9 cellular contexts compared by ENCODE assay signal in the genomic region with DNA sequence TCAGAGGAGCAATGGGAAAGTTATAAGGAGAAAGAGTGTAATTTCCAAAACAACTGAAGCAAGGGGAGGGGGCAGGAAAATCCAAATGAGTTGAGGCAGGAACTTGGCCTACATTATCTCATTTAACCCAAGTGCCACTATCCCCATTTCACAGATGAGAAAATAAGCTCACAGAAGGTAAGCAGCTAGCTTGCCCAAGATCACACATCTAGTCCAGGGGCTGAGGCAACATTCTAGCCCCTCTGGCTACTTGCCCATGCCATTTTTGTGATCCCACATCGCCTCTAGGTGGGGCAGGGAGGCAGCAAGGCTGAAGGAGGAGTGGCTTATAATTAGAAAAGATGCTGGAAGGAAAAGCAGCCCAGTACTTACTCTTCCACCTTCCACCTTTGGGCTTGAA. TPM values are rescaled to one million over a fixed set of nuclear protein-coding genes. Genes with fewer than 3 reads are reported as not detected.
A peak's percentile ranks its signal among the peaks of the same experiment; 100 is the strongest.
DNase-seq lines count a peak whose midpoint lies in the region; ATAC-seq and TF ChIP-seq lines count a peak whose summit lies in the region.
"Had no signal": no experiment of that assay in that cellular context is flagged by ENCODE, and none has a peak within 500 bp of the region (broad histone marks: within the 10 kb centered on the region; RNA-seq: fewer than 3 reads in every experiment).

No MANE protein-coding gene starts in this region.

- no peak overlapping the region for H3K9ac ChIP-seq in endodermal cell (ENCODE audit: extremely low read depth, low read length, poor library complexity, severe bottlenecking)

- no peaks in the 10 kb centered on the region for H3K9me3 ChIP-seq in endodermal cell (ENCODE audit: control insufficient read depth, low read length)
- H3K9me3 ChIP-seq: heart right ventricle had no signal

- H3K27me3 Mint-ChIP-seq in endodermal cell (ENCODE audit: insufficient read depth), result no peaks in the 10 kb centered on the region

- peaks cover 7% of the 10 kb centered on the region for H3K4me1 ChIP-seq in endodermal cell (ENCODE audit: control insufficient read depth, insufficient read depth, low read length)

- 27 to 33% methylated on average over 1 of the region's 1 CpG for WGBS in endodermal cell (ENCODE audit: insufficient coverage in 1 of 2, insufficient read length in 1 of 2), 2 experiments

- intact Hi-C loops in dorsolateral prefrontal cortex (cut with DNase I), result loop anchor here (5.0 kb wide), 2 partner anchors 39 to 91 kb away; a partner anchor contains a TSS

- H3K9me3 Mint-ChIP-seq in endodermal cell, result no peaks in the 10 kb centered on the region

- no peaks in the 10 kb centered on the region for H3K36me3 ChIP-seq in GM06990 (ENCODE audit: control insufficient read depth, insufficient read depth, low read length)
- peaks cover 9% of the 10 kb centered on the region for H3K36me3 ChIP-seq in endodermal cell (ENCODE audit: control insufficient read depth, insufficient read depth, low read length)

- no peak overlapping the region for H3K27ac ChIP-seq in endodermal cell (ENCODE audit: low read depth, low read length)
- peak overlapping the region in 8 of 59 donors; percentile 8 to 99 (median 32) for H3K27ac ChIP-seq in dorsolateral prefrontal cortex
- H3K27ac ChIP-seq: heart right ventricle had no signal

- H3K4me1 Mint-ChIP-seq in endodermal cell, result peaks cover 39% of the 10 kb centered on the region

- peak; percentile 24 for DNase-seq in AG10803 (ENCODE audit: low read depth)
- no peak for DNase-seq in GM06990 (ENCODE audit: extremely low read depth, insufficient read length)
- DNase-seq in NCI-H345 treated with DMSO at 0.1 percent for 48 hours (lab: John Stamatoyannopoulos, UW; ENCODE audit: unreplicated experiment), result peak; percentile 5
- DNase-seq in endodermal cell, result peak; percentile 88
- DNase-seq in dorsolateral prefrontal cortex, result no peak
- no peak for DNase-seq in nucleus accumbens (lab: John Stamatoyannopoulos, UW)
- DNase-seq in NOMO-1 (lab: John Stamatoyannopoulos, UW; ENCODE audit: unreplicated experiment in 2 of 2), result no peak
- DNase-seq: heart right ventricle had no signal

- peaks cover 15% of the 10 kb centered on the region for H3K36me3 Mint-ChIP-seq in endodermal cell (ENCODE audit: low read depth)

- TF ChIP-seq CTCF in AG10803 (conservative IDR thresholded peaks at IDR 0.05; ENCODE audit: low read length) (no peak; the same call in 1 of the 2 replicates), GM06990 (IDR thresholded peaks at IDR 0.05; ENCODE audit: insufficient read depth, low read length, poor library complexity, severe bottlenecking) (peak; percentile 42), endodermal cell (conservative IDR thresholded peaks at IDR 0.05) (peak; percentile 72), dorsolateral prefrontal cortex (IDR thresholded peaks at IDR 0.05 in 54 of 56, conservative IDR thresholded peaks at IDR 0.05 in 2 of 56; ENCODE audit: low read depth in 1 of 56, partially characterized antibody in 56 of 56) (no peak)

- peak overlapping the region; percentile 75 for H3K27ac Mint-ChIP-seq in endodermal cell

- ATAC-seq in HG03135 (IDR thresholded peaks at IDR 0.05; ENCODE audit: unreplicated experiment), result no peak
- ATAC-seq: heart right ventricle had no signal

- no peak overlapping the region for H3K4me3 Mint-ChIP-seq in endodermal cell

- no peak overlapping the region for H3K4me3 ChIP-seq in AG10803 (ENCODE audit: low read length)
- H3K4me3 ChIP-seq in GM06990 (replicated peaks; ENCODE audit: low read depth, low read length), result no peak overlapping the region
- no peak overlapping the region for H3K4me3 ChIP-seq in endodermal cell (ENCODE audit: low read length)
- H3K4me3 ChIP-seq in dorsolateral prefrontal cortex, result no peak overlapping the region
- H3K4me3 ChIP-seq: heart right ventricle had no signal

- H3K27me3 ChIP-seq in GM06990 (replicated peaks; ENCODE audit: control insufficient read depth, insufficient read depth, low read length), result no peaks in the 10 kb centered on the region
- no peaks in the 10 kb centered on the region for H3K27me3 ChIP-seq in endodermal cell (ENCODE audit: control insufficient read depth, insufficient read depth, low read length, poor library complexity, severe bottlenecking)
- no peaks in the 10 kb centered on the region for H3K27me3 ChIP-seq in dorsolateral prefrontal cortex
- H3K27me3 ChIP-seq: heart right ventricle had no signal

RNA-seq across cellular contexts. Expression of a gene that starts 2.6 kb away (rescaled TPM):
- total RNA-seq in endodermal cell (100 to 1,000 TPM; 226 to 257 TPM), dorsolateral prefrontal cortex (100 to 1,000 TPM; 113 to 233 (median 182) TPM)
- polyA plus RNA-seq in endodermal cell (2013, experiment 1 of 2), result 205 TPM
- 212 TPM for polyA plus RNA-seq in endodermal cell (2013, experiment 2 of 2)

RNA-seq across cellular contexts. Expression of a gene that starts 39.5 kb away (rescaled TPM):
- 1 to 10 TPM; 6.3 to 6.8 TPM for total RNA-seq in endodermal cell
- 5.0 TPM for polyA plus RNA-seq in endodermal cell (2013, experiment 1 of 2)
- polyA plus RNA-seq in endodermal cell (2013, experiment 2 of 2), result 3.9 TPM
- total RNA-seq in dorsolateral prefrontal cortex, result 10 to 100 TPM in 118 of 120 experiments, 1 to 10 TPM in 2; 9.4 to 28.1 (median 15.9) TPM

Comparison
In these comparisons a context has a peak if more than half of its experiments do, and no peak if none do; other contexts are left out.
1. DNase-seq: peak in AG10803 (single experiment), NCI-H345 treated with DMSO at 0.1 percent for 48 hours (single experiment) and endodermal cell (single experiment); none in GM06990 (single experiment), dorsolateral prefrontal cortex (0 of 10), nucleus accumbens (0 of 56) and NOMO-1 (0 of 2).
2. CTCF ChIP-seq: peak in GM06990 (single experiment) and endodermal cell (single experiment); none in AG10803 (single experiment) and dorsolateral prefrontal cortex (0 of 56).